22 cellular contexts compared by ENCODE assay signal in the genomic region with DNA sequence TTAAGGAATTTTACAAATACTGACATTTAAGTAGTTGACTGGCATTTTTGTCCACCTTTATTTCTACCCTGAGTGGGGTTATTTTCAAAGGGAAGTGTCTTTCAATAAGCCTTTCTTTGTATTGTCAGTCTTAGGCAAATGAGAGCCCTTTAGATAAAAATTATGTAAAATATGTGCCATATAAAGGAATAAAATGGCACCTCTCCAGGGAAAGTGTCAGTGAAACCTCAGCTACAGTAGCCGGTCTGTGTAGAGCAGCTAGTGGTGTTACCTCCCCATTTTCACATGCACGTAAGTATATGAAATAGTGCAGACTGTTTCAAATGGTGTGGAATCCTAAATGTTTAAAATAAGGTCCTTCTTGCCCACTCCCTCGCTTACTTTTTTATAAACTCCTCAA. TPM values are rescaled to one million over a fixed set of nuclear protein-coding genes. Genes with fewer than 3 reads are reported as not detected.
DNase-seq lines count a peak whose midpoint lies in the region; ATAC-seq and TF ChIP-seq lines count a peak whose summit lies in the region.
"Had no signal": no experiment of that assay in that cellular context is flagged by ENCODE, and none has a peak within 500 bp of the region (broad histone marks: within the 10 kb centered on the region; RNA-seq: fewer than 3 reads in every experiment).

No MANE protein-coding gene starts in this region.

- DNase-seq in T-helper 17 cell (no peak), hepatocyte (ENCODE audit: low spot score) (no peak), gastrocnemius medialis (no peak), NCI-H187 treated with DMSO at 0.1 percent for 48 hours (lab: John Stamatoyannopoulos, UW) (no peak)
- no peak for DNase-seq in activated CD8-positive, alpha-beta T cell treated with anti-CD3 and anti-CD28 coated beads, Interleukin-2, amount 10 ng/mL, durations not matched to agents 7 days and 5 days
- DNase-seq in activated naive CD4-positive, alpha-beta T cell (lab: John Stamatoyannopoulos, UW): no peak
- DNase-seq: activated CD4-positive, alpha-beta T cell treated with anti-CD3 and anti-CD28 coated beads, Interleukin-2, amount 10 ng/mL, durations not matched to agents 24 days and 14 days; activated CD8-positive, alpha-beta memory T cell treated with anti-CD3 and anti-CD28 coated beads, Interleukin-2, amount 50 U/mL, for 4 hours; activated naive CD8-positive, alpha-beta T cell treated with anti-CD3 and anti-CD28 coated beads, Interleukin-2, amount 10 ng/mL, durations not matched to agents 7 days and 5 days; AML-193; DND-41; left cardiac atrium; NCI-H1092 treated with DMSO at 0.1 percent for 48 hours; NCI-H524 treated with DMSO at 0.1 percent for 48 hours; stimulated activated CD4-positive, alpha-beta T cell treated with anti-CD3 and anti-CD28 coated beads, Interleukin-1b, Interleukin-23, amount 100 ng/mL, for 48 hours; stimulated activated naive CD4-positive, alpha-beta T cell; thyroid gland had no signal

- WGBS in hepatocyte (ENCODE audit: low lambda C conversion rate, missing lambda C conversion rate): 76% methylated on average over 3 of the region's 3 CpGs

- H3K9me2 ChIP-seq in hepatocyte (replicated peaks; ENCODE audit: insufficient read depth): no peaks in the 10 kb centered on the region

- H3K27me3 ChIP-seq in HUES48 (ENCODE audit: control insufficient read depth, insufficient read depth, low read length) (no peaks in the 10 kb centered on the region), hepatocyte (no peaks in the 10 kb centered on the region), gastrocnemius medialis (no peaks in the 10 kb centered on the region)
- H3K27me3 ChIP-seq: thyroid gland had no signal

- H3K36me3 ChIP-seq in HUES48 (ENCODE audit: control insufficient read depth, insufficient read depth, low read length) (peaks cover 37% of the 10 kb centered on the region), hepatocyte (replicated peaks; ENCODE audit: insufficient read depth, low read depth) (no peaks in the 10 kb centered on the region), gastrocnemius medialis (peaks cover 0 to 26% of the 10 kb centered on the region in 2 donors)

- H3K4me1 ChIP-seq in HUES48 (ENCODE audit: control insufficient read depth, insufficient read depth, low read length) (peaks cover 19% of the 10 kb centered on the region), hepatocyte (ENCODE audit: insufficient read depth) (peaks cover 9% of the 10 kb centered on the region), gastrocnemius medialis (peaks cover 37 to 59% of the 10 kb centered on the region in 2 donors)

- no peaks in the 10 kb centered on the region for H3K9me3 Mint-ChIP-seq in activated CD8-positive, alpha-beta T cell treated with anti-CD3 and anti-CD28 coated beads, Interleukin-2, amount 10 ng/mL, durations not matched to agents 7 days and 5 days (ENCODE audit: insufficient read depth)
- H3K9me3 Mint-ChIP-seq: activated CD4-positive, alpha-beta T cell treated with anti-CD3 and anti-CD28 coated beads, Interleukin-2, amount 10 ng/mL, durations not matched to agents 24 days and 14 days; activated naive CD8-positive, alpha-beta T cell treated with anti-CD3 and anti-CD28 coated beads, Interleukin-2, amount 10 ng/mL, durations not matched to agents 7 days and 5 days; activated T-helper 2 cell treated with anti-CD3 and anti-CD28 coated beads, Interferon-gamma antibody, Interleukin-2, Interleukin-4, amounts not matched to agents 10 μg/mL and 5 μg/mL and 100 μg/mL, durations not matched to agents 14 hours and 24 hours and 36 hours; natural killer cell treated with Interleukin-12 subunit alpha and Interleukin-12 subunit beta and Interleukin-15 and Interleukin-18, amount 100 ng/mL, for 72 hours had no signal

- intact Hi-C loops in gastrocnemius medialis (cut with DNase I; ENCODE audit: low total_unique reads): no loop called here

- H3K4me3 ChIP-seq in HUES48 (ENCODE audit: low read depth, low read length) (no peak overlapping the region), hepatocyte (no peak overlapping the region), gastrocnemius medialis (no peak overlapping the region)
- H3K4me3 ChIP-seq: prostate gland, thyroid gland had no signal

- POLR2A ChIA-PET in activated CD8-positive, alpha-beta T cell treated with anti-CD3 and anti-CD28 coated beads, Interleukin-2, amount 10 ng/mL, durations not matched to agents 7 days and 5 days (lab: Charles Lee): no interaction called here

- no peak for ATAC-seq in T-helper 17 cell
- no peak for ATAC-seq in gastrocnemius medialis
- ATAC-seq in activated CD8-positive, alpha-beta T cell treated with anti-CD3 and anti-CD28 coated beads, Interleukin-2, amount 10 ng/mL, durations not matched to agents 7 days and 5 days: no peak
- ATAC-seq: left cardiac atrium; natural killer cell treated with Interleukin-12 subunit alpha and Interleukin-12 subunit beta and Interleukin-15 and Interleukin-18, amount 100 ng/mL, for 72 hours had no signal

- no peaks in the 10 kb centered on the region for H3K9me3 ChIP-seq in HUES48 (ENCODE audit: control insufficient read depth, insufficient read depth, low read length)
- no peaks in the 10 kb centered on the region for H3K9me3 ChIP-seq in T-helper 17 cell (ENCODE audit: control insufficient read depth, low read length, poor library complexity, severe bottlenecking)
- no peaks in the 10 kb centered on the region for H3K9me3 ChIP-seq in hepatocyte (ENCODE audit: low read depth)
- H3K9me3 ChIP-seq in gastrocnemius medialis: no peaks in the 10 kb centered on the region
- H3K9me3 ChIP-seq: prostate gland, thyroid gland had no signal

- H3K36me3 Mint-ChIP-seq in T-helper 17 cell (ENCODE audit: low read depth): no peaks in the 10 kb centered on the region
- peaks cover 22% of the 10 kb centered on the region for H3K36me3 Mint-ChIP-seq in activated CD8-positive, alpha-beta T cell treated with anti-CD3 and anti-CD28 coated beads, Interleukin-2, amount 10 ng/mL, durations not matched to agents 7 days and 5 days (ENCODE audit: low read depth)

- peak overlapping the region; percentile 47 for H3K27ac Mint-ChIP-seq in T-helper 17 cell
- H3K27ac Mint-ChIP-seq in activated CD8-positive, alpha-beta T cell treated with anti-CD3 and anti-CD28 coated beads, Interleukin-2, amount 10 ng/mL, durations not matched to agents 7 days and 5 days: no peak overlapping the region
- H3K27ac Mint-ChIP-seq: activated CD4-positive, alpha-beta T cell treated with anti-CD3 and anti-CD28 coated beads, Interleukin-2, amount 10 ng/mL, durations not matched to agents 24 days and 14 days; activated naive CD8-positive, alpha-beta T cell treated with anti-CD3 and anti-CD28 coated beads, Interleukin-2, amount 10 ng/mL, durations not matched to agents 7 days and 5 days; activated T-helper 2 cell treated with anti-CD3 and anti-CD28 coated beads, Interferon-gamma antibody, Interleukin-2, Interleukin-4, amounts not matched to agents 10 μg/mL and 5 μg/mL and 100 μg/mL, durations not matched to agents 14 hours and 24 hours and 36 hours; natural killer cell treated with Interleukin-12 subunit alpha and Interleukin-12 subunit beta and Interleukin-15 and Interleukin-18, amount 100 ng/mL, for 72 hours had no signal

- TF ChIP-seq POLR2A in gastrocnemius medialis (IDR thresholded peaks at IDR 0.05): no peak

- no peaks in the 10 kb centered on the region for H3K27me3 Mint-ChIP-seq in T-helper 17 cell
- H3K27me3 Mint-ChIP-seq in activated CD8-positive, alpha-beta T cell treated with anti-CD3 and anti-CD28 coated beads, Interleukin-2, amount 10 ng/mL, durations not matched to agents 7 days and 5 days (ENCODE audit: low read depth): no peaks in the 10 kb centered on the region
- H3K27me3 Mint-ChIP-seq: activated CD4-positive, alpha-beta T cell treated with anti-CD3 and anti-CD28 coated beads, Interleukin-2, amount 10 ng/mL, durations not matched to agents 24 days and 14 days; activated naive CD8-positive, alpha-beta T cell treated with anti-CD3 and anti-CD28 coated beads, Interleukin-2, amount 10 ng/mL, durations not matched to agents 7 days and 5 days; natural killer cell treated with Interleukin-12 subunit alpha and Interleukin-12 subunit beta and Interleukin-15 and Interleukin-18, amount 100 ng/mL, for 72 hours had no signal

- H3K4me2 ChIP-seq in hepatocyte: peak overlapping the region; percentile 40

- H4K20me1 ChIP-seq in hepatocyte (ENCODE audit: insufficient read depth, poor library complexity, severe bottlenecking): no peaks in the 10 kb centered on the region

- H3K27ac ChIP-seq in HUES48 (ENCODE audit: low read depth, low read length): peak overlapping the region; percentile 50
- H3K27ac ChIP-seq in hepatocyte: no peak overlapping the region
- H3K27ac ChIP-seq in gastrocnemius medialis: peak overlapping the region in 3 of 4 donors; percentile 11 to 44 (median 35)
- H3K27ac ChIP-seq: prostate gland, thyroid gland had no signal

- H2AFZ ChIP-seq in hepatocyte: no peak overlapping the region

- peaks cover 18% of the 10 kb centered on the region for H3K4me1 Mint-ChIP-seq in T-helper 17 cell
- peaks cover 36% of the 10 kb centered on the region for H3K4me1 Mint-ChIP-seq in activated CD8-positive, alpha-beta T cell treated with anti-CD3 and anti-CD28 coated beads, Interleukin-2, amount 10 ng/mL, durations not matched to agents 7 days and 5 days (ENCODE audit: low read depth)

- CTCF ChIA-PET in activated CD8-positive, alpha-beta T cell treated with anti-CD3 and anti-CD28 coated beads, Interleukin-2, amount 10 ng/mL, durations not matched to agents 7 days and 5 days (lab: Charles Lee): interaction anchor here (0.9 to 2.2 kb wide), 3 partner anchors 10 to 19 kb away, joined by 3 to 11 read pairs (median 6); a partner anchor contains a TSS

- peaks cover 26% of the 10 kb centered on the region for H3K79me2 ChIP-seq in hepatocyte

- in situ Hi-C loops in gastrocnemius medialis (cut with MboI; ENCODE audit: low sequenced_read_pairs in 4 of 4): loop anchor here in 1 of 4 donors (10.0 kb wide), 1 partner anchor 110 kb away; no protein-coding TSS in a partner anchor

- H3K9ac ChIP-seq in HUES48 (ENCODE audit: low read depth, low read length): no peak overlapping the region

- H3K4me3 Mint-ChIP-seq in T-helper 17 cell: no peak overlapping the region
- H3K4me3 Mint-ChIP-seq in activated CD8-positive, alpha-beta T cell treated with anti-CD3 and anti-CD28 coated beads, Interleukin-2, amount 10 ng/mL, durations not matched to agents 7 days and 5 days: no peak overlapping the region
- H3K4me3 Mint-ChIP-seq: activated CD4-positive, alpha-beta T cell treated with anti-CD3 and anti-CD28 coated beads, Interleukin-2, amount 10 ng/mL, durations not matched to agents 24 days and 14 days; activated naive CD8-positive, alpha-beta T cell treated with anti-CD3 and anti-CD28 coated beads, Interleukin-2, amount 10 ng/mL, durations not matched to agents 7 days and 5 days; natural killer cell treated with Interleukin-12 subunit alpha and Interleukin-12 subunit beta and Interleukin-15 and Interleukin-18, amount 100 ng/mL, for 72 hours had no signal

- TF ChIP-seq CTCF in hepatocyte (IDR thresholded peaks at IDR 0.05; ENCODE audit: poor library complexity) (no peak), gastrocnemius medialis (IDR thresholded peaks at IDR 0.05 in 4 of 5, conservative IDR thresholded peaks at IDR 0.05 in 1 of 5) (no peak)

RNA-seq across cellular contexts. Expression of a gene that starts 5.0 kb away (rescaled TPM):
- 10 to 100 TPM; 16.8 to 21.4 TPM for total RNA-seq in T-helper 17 cell
- total RNA-seq in hepatocyte: 10.9 and 14.7 TPM in 2 replicates
- 15.2 and 15.3 TPM in 2 replicates for polyA plus RNA-seq in hepatocyte
- total RNA-seq in gastrocnemius medialis: 1 to 10 TPM; 2.8 to 6.9 (median 6.4) TPM
- 10 to 100 TPM; 27.0 to 32.5 TPM for total RNA-seq in activated CD8-positive, alpha-beta T cell treated with anti-CD3 and anti-CD28 coated beads, Interleukin-2, amount 10 ng/mL, durations not matched to agents 7 days and 5 days

RNA-seq across cellular contexts. Expression of a gene that starts 5.1 kb away (rescaled TPM):
- total RNA-seq in T-helper 17 cell (1 to 10 TPM; 3.9 to 4.4 TPM), hepatocyte (6.1 and 7.0 TPM in 2 replicates), gastrocnemius medialis (10 to 100 TPM in 2 of 4 donors, 1 to 10 TPM in 2; 4.1 to 12.0 (median 10.8) TPM)
- 3.2 and 3.4 TPM in 2 replicates for polyA plus RNA-seq in hepatocyte
- 1 to 10 TPM; 6.7 TPM for total RNA-seq in activated CD8-positive, alpha-beta T cell treated with anti-CD3 and anti-CD28 coated beads, Interleukin-2, amount 10 ng/mL, durations not matched to agents 7 days and 5 days

RNA-seq across cellular contexts. Expression of a gene that starts 11.7 kb away (rescaled TPM):
- total RNA-seq in T-helper 17 cell: 1 to 10 TPM; 5.3 to 6.0 TPM
- total RNA-seq in hepatocyte: 1.5 and 1.7 TPM in 2 replicates
- polyA plus RNA-seq in hepatocyte: 1.1 and 1.2 TPM in 2 replicates
- total RNA-seq in gastrocnemius medialis: under 1 TPM; 0.10 to 0.78 (median 0.39) TPM
- total RNA-seq in activated CD8-positive, alpha-beta T cell treated with anti-CD3 and anti-CD28 coated beads, Interleukin-2, amount 10 ng/mL, durations not matched to agents 7 days and 5 days: 1 to 10 TPM; 6.5 to 6.6 TPM

RNA-seq across cellular contexts. Expression of a gene that starts 13.0 kb away (rescaled TPM):
- total RNA-seq in T-helper 17 cell (1 to 10 TPM in 1 of 2 donors, under 1 TPM in 1; 0.37 to 1.9 TPM), hepatocyte (0.88 and 2.2 TPM in 2 replicates), gastrocnemius medialis (under 1 TPM in 3 of 4 donors, not detected in 1; 0.27 to 0.41 (median 0.29) TPM)
- 0.96 and 2.3 TPM in 2 replicates for polyA plus RNA-seq in hepatocyte
- total RNA-seq in activated CD8-positive, alpha-beta T cell treated with anti-CD3 and anti-CD28 coated beads, Interleukin-2, amount 10 ng/mL, durations not matched to agents 7 days and 5 days: under 1 TPM; 0.26 to 0.34 TPM
- total RNA-seq: endothelial cell of umbilical vein had no signal
